ENCODE assay signal across 11 cellular contexts in genomic region chr13:36673838-36674326, GRCh38. TPM values are rescaled to one million over a fixed set of nuclear protein-coding genes. Genes with fewer than 3 reads are reported as not detected.
A peak's percentile ranks its signal among the peaks of the same experiment; 100 is the strongest.
DNase-seq lines count a peak whose midpoint lies in the region; ATAC-seq and TF ChIP-seq lines count a peak whose summit lies in the region.
"Had no signal": no experiment of that assay in that cellular context is flagged by ENCODE, and none has a peak within 500 bp of the region (broad histone marks: within the 10 kb centered on the region; RNA-seq: fewer than 3 reads in every experiment).

SERTM1 (plus strand) TSS chr13:36674020; CDS start chr13:36695079, 21,059 bp downstream.

- WGBS in testis, 2 donors = 0 to 1% methylated on average over 10 to 55 of the region's 56 CpGs

- H3K4me3 ChIP-seq in ascending aorta (peak within 1 kb of the TSS; percentile 18 to 36), testis (peak within 1 kb of the TSS; percentile 20 to 36)

- no peak for TF ChIP-seq POLR2A in testis (IDR thresholded peaks at IDR 0.05)

- H3K36me3 ChIP-seq in ascending aorta (no peaks in the 10 kb centered on the region), testis (ENCODE audit: low read depth, missing control alignments) (no peaks in the 10 kb centered on the region)

- ATAC-seq in GM18511 (IDR thresholded peaks at IDR 0.05; ENCODE audit: unreplicated experiment) = no peak
- ATAC-seq: T-helper 17 cell had no signal

- intact Hi-C loops in ascending aorta (cut with DNase I) = no loop called here
- intact Hi-C loops in testis (cut with DNase I; ENCODE audit: low total_unique reads) = no loop called here

- H3K4me1 ChIP-seq in ascending aorta = no peaks in the 10 kb centered on the region
- peaks cover 3% of the 10 kb centered on the region for H3K4me1 ChIP-seq in testis

- H3K27ac ChIP-seq in ascending aorta = no peak within 1 kb of the TSS
- no peak within 1 kb of the TSS for H3K27ac ChIP-seq in testis

- no peaks in the 10 kb centered on the region for H3K27me3 ChIP-seq in ascending aorta
- no peaks in the 10 kb centered on the region for H3K27me3 ChIP-seq in testis

- TF ChIP-seq CTCF in ascending aorta (IDR thresholded peaks at IDR 0.05) (no peak), testis (IDR thresholded peaks at IDR 0.05) (no peak)

- DNase-seq in NCI-H1694 (lab: John Stamatoyannopoulos, UW) (peak; percentile 5), NCI-H1694 treated with DMSO at 0.1 percent for 48 hours (lab: John Stamatoyannopoulos, UW) (no peak), ascending aorta (ENCODE audit: low spot score in 2 of 2) (no peak), iPS-NIHi7 (ENCODE audit: extremely low spot score) (peak; percentile 90), testis (peak; percentile 33), NOMO-1 treated with DMSO at 0.1 percent for 48 hours (lab: John Stamatoyannopoulos, UW; ENCODE audit: unreplicated experiment) (no peak), cerebellum (ENCODE audit: low spot score) (no peak)
- DNase-seq: HFFc6, T-helper 17 cell had no signal

- no peaks in the 10 kb centered on the region for H3K9me3 ChIP-seq in ascending aorta
- no peaks in the 10 kb centered on the region for H3K9me3 ChIP-seq in testis

RNA-seq across cellular contexts. Expression of gene SERTM1, which starts in this region (rescaled TPM):
- not detected for total RNA-seq in ascending aorta
- under 1 TPM; 0.08 to 0.31 TPM for total RNA-seq in testis
- 2.5 TPM for polyA plus RNA-seq in testis (ENCODE audit: insufficient read depth, low read depth, low replicate concordance)
- total RNA-seq in cerebellum = 1.5 TPM
- total RNA-seq: HFFc6, T-helper 17 cell had no signal
- polyA plus RNA-seq: AG04450 had no signal

Comparison
In these comparisons a context has a peak if more than half of its experiments do, and no peak if none do; other contexts are left out.
1. DNase-seq: peak in NCI-H1694 (single experiment), iPS-NIHi7 (single experiment) and testis (single experiment); none in NCI-H1694 treated with DMSO at 0.1 percent for 48 hours (single experiment), ascending aorta (0 of 2), NOMO-1 treated with DMSO at 0.1 percent for 48 hours (single experiment) and cerebellum (single experiment).